Comparison of ENCODE assay signal across 17 cellular contexts in genomic region chr3:158683216-158683975, GRCh38. TPM values are rescaled to one million over a fixed set of nuclear protein-coding genes. Genes with fewer than 3 reads are reported as not detected.
DNase-seq lines count a peak whose midpoint lies in the region; ATAC-seq and TF ChIP-seq lines count a peak whose summit lies in the region.
"Had no signal": no experiment of that assay in that cellular context is flagged by ENCODE, and none has a peak within 500 bp of the region (broad histone marks: within the 10 kb centered on the region; RNA-seq: fewer than 3 reads in every experiment).

No MANE protein-coding gene starts in this region.

- peak; percentile 48 for DNase-seq in AG20443 (ENCODE audit: low spot score)
- peak; percentile 69 for DNase-seq in HFFc6
- DNase-seq in astrocyte of the hippocampus (ENCODE audit: low read depth, low spot score) = peak; percentile 21
- DNase-seq in iris pigment epithelial cell (ENCODE audit: low read depth) = peak; percentile 90
- DNase-seq in effector CD4-positive, alpha-beta T cell = no peak
- DNase-seq: activated CD8-positive, alpha-beta memory T cell treated with anti-CD3 and anti-CD28 coated beads, Interleukin-2, amount 50 U/mL, for 4 hours; caudate nucleus; DMS79; NCI-H526 treated with DMSO at 0.1 percent for 48 hours; upper lobe of right lung had no signal

- H3K9me3 Mint-ChIP-seq in HFFc6 = no peaks in the 10 kb centered on the region
- H3K9me3 Mint-ChIP-seq: activated naive CD4-positive, alpha-beta T cell treated with anti-CD3 and anti-CD28 coated beads, Interleukin-2, amount 50 U/mL, for 24 hours; stimulated activated memory B cell treated with anti-CD40 and anti-IgM and Interleukin-4, amounts not matched to agents 10 μg/mL and 1 μg/mL and 100 μg/mL, for 72 hours had no signal

- H3K27ac Mint-ChIP-seq in HFFc6 = peak overlapping the region; percentile 75
- H3K27ac Mint-ChIP-seq: activated naive CD4-positive, alpha-beta T cell treated with anti-CD3 and anti-CD28 coated beads, Interleukin-2, amount 50 U/mL, for 24 hours; stimulated activated memory B cell treated with anti-CD40 and anti-IgM and Interleukin-4, amounts not matched to agents 10 μg/mL and 1 μg/mL and 100 μg/mL, for 72 hours had no signal

- H3K4me1 Mint-ChIP-seq in HFFc6 (ENCODE audit: low read depth) = peaks cover 44% of the 10 kb centered on the region
- H3K4me1 Mint-ChIP-seq: activated naive CD4-positive, alpha-beta T cell treated with anti-CD3 and anti-CD28 coated beads, Interleukin-2, amount 50 U/mL, for 24 hours; stimulated activated memory B cell treated with anti-CD40 and anti-IgM and Interleukin-4, amounts not matched to agents 10 μg/mL and 1 μg/mL and 100 μg/mL, for 72 hours had no signal

- H3K36me3 Mint-ChIP-seq in HFFc6 (ENCODE audit: low read depth) = peaks cover 16% of the 10 kb centered on the region

- no peaks in the 10 kb centered on the region for H3K27me3 Mint-ChIP-seq in HFFc6 (ENCODE audit: insufficient read depth)
- H3K27me3 Mint-ChIP-seq: activated naive CD4-positive, alpha-beta T cell treated with anti-CD3 and anti-CD28 coated beads, Interleukin-2, amount 50 U/mL, for 24 hours; stimulated activated memory B cell treated with anti-CD40 and anti-IgM and Interleukin-4, amounts not matched to agents 10 μg/mL and 1 μg/mL and 100 μg/mL, for 72 hours had no signal

- ATAC-seq in HG03460 (IDR thresholded peaks at IDR 0.05; ENCODE audit: unreplicated experiment) (no peak), HG03521 (IDR thresholded peaks at IDR 0.05; ENCODE audit: unreplicated experiment) (no peak), GM21423 (IDR thresholded peaks at IDR 0.05; ENCODE audit: unreplicated experiment) (no peak)
- ATAC-seq: sciatic nerve; stimulated activated memory B cell treated with anti-CD40 and anti-IgM and Interleukin-4, amounts not matched to agents 10 μg/mL and 1 μg/mL and 100 μg/mL, for 72 hours; upper lobe of right lung had no signal

- no peak for TF ChIP-seq CTCF in HFFc6 (IDR thresholded peaks at IDR 0.05)

- H3K4me3 Mint-ChIP-seq in HFFc6 = peak overlapping the region; percentile 41
- H3K4me3 Mint-ChIP-seq: activated naive CD4-positive, alpha-beta T cell treated with anti-CD3 and anti-CD28 coated beads, Interleukin-2, amount 50 U/mL, for 24 hours; stimulated activated memory B cell treated with anti-CD40 and anti-IgM and Interleukin-4, amounts not matched to agents 10 μg/mL and 1 μg/mL and 100 μg/mL, for 72 hours had no signal

RNA-seq across cellular contexts. Expression of gene LXN, which starts 10.9 kb away (rescaled TPM):
- total RNA-seq in HFFc6 (2021; fragmentation: NEBNext Ultra II Directional; extraction: Animal tissue kit (Norgen Biotek cat#: 25700)) = 10 to 100 TPM; 12.2 to 18.8 (median 16.2) TPM

RNA-seq across cellular contexts. Expression of gene GFM1, which starts 39.1 kb away (rescaled TPM):
- total RNA-seq in HFFc6 (2021; fragmentation: NEBNext Ultra II Directional; extraction: Animal tissue kit (Norgen Biotek cat#: 25700)) = 10 to 100 TPM; 41.6 to 46.4 (median 44.1) TPM

RNA-seq across cellular contexts. Expression of gene RARRES1, which starts 48.9 kb away (rescaled TPM):
- total RNA-seq in HFFc6 (2021; fragmentation: NEBNext Ultra II Directional; extraction: Animal tissue kit (Norgen Biotek cat#: 25700)) = 1 to 10 TPM in 1 of 6 experiments, under 1 TPM in 4, not detected in 1; 0.51 to 1.3 (median 0.77) TPM
- total RNA-seq: T-helper 2 cell treated with Interferon-gamma antibody and Interleukin-4, amounts not matched to agents 100 ng/mL and 5 ng/mL, for 36 hours had no signal
